Comparison of ENCODE assay signal across 9 cellular contexts in genomic region chr16:8648867-8649266, GRCh38. TPM values are rescaled to one million over a fixed set of nuclear protein-coding genes. Genes with fewer than 3 reads are reported as not detected.
"Had no signal": no experiment of that assay in that cellular context is flagged by ENCODE, and none has a peak within 500 bp of the region (broad histone marks: within the 10 kb centered on the region; RNA-seq: fewer than 3 reads in every experiment).

No MANE protein-coding gene starts in this region.

- FAIRE-seq: H1, H54 had no signal

- H3K4me2 ChIP-seq: GM23338 had no signal

- H3K4me3 ChIP-seq: GM23338 had no signal

- ATAC-seq: GM23338 had no signal

- DNase-seq: H9, HCEC 1CT, HFFc6 had no signal

- H3K27ac ChIP-seq: HL-60 had no signal

- H2AFZ ChIP-seq: GM23338 had no signal

RNA-seq across cellular contexts. Expression of gene ABAT, which starts 25.6 kb away (rescaled TPM):
- total RNA-seq: HT1080 had no signal

RNA-seq across cellular contexts. Expression of gene TMEM114, which starts 58.6 kb away (rescaled TPM):
- total RNA-seq: HFFc6, HT1080 had no signal
- polyA plus RNA-seq: IgD-negative memory B cell had no signal
